ENCODE assay signal across 9 cellular contexts in genomic region chr20:50577175-50578018, GRCh38.
A peak's percentile ranks its signal among the peaks of the same experiment; 100 is the strongest.
DNase-seq lines count a peak whose midpoint lies in the region; TF ChIP-seq lines count a peak whose summit lies in the region.
"Had no signal": no experiment of that assay in that cellular context is flagged by ENCODE, and none has a peak within 500 bp of the region (broad histone marks: within the 10 kb centered on the region; RNA-seq: fewer than 3 reads in every experiment).

No MANE protein-coding gene starts in this region.

- TF ChIP-seq CTCF in chondrocyte (IDR thresholded peaks at IDR 0.05) (no peak), osteoblast (IDR thresholded peaks at IDR 0.05; ENCODE audit: extremely low read depth, low read depth, low read length) (no peak), WERI-Rb-1 (IDR thresholded peaks at IDR 0.05; ENCODE audit: low read depth, low read length) (no peak)

- H3K79me2 ChIP-seq in osteoblast (ENCODE audit: insufficient read depth, low read length), result peaks cover 54% of the 10 kb centered on the region

- H4K20me1 ChIP-seq in osteoblast (ENCODE audit: insufficient read depth, low read length), result peaks cover 41% of the 10 kb centered on the region

- no peak overlapping the region for H2AFZ ChIP-seq in osteoblast (ENCODE audit: low read length)

- no peak overlapping the region for H3K4me2 ChIP-seq in osteoblast (ENCODE audit: insufficient read depth, low read length)

- H3K4me3 ChIP-seq in osteoblast (ENCODE audit: insufficient read depth, low read length) (no peak overlapping the region), WERI-Rb-1 (ENCODE audit: low read depth, low read length) (no peak overlapping the region)

- no peaks in the 10 kb centered on the region for H3K9me3 Mint-ChIP-seq in chondrocyte (ENCODE audit: low read depth)

- no peaks in the 10 kb centered on the region for H3K27me3 ChIP-seq in osteoblast (ENCODE audit: insufficient read depth, low read length)
- no peaks in the 10 kb centered on the region for H3K27me3 ChIP-seq in WERI-Rb-1 (ENCODE audit: insufficient read depth, low read depth, severe bottlenecking)

- H3K27ac Mint-ChIP-seq in chondrocyte (ENCODE audit: unreplicated experiment), result peak overlapping the region; percentile 45

- H3K4me1 ChIP-seq in osteoblast (ENCODE audit: insufficient read depth, low read length), result peaks cover 22% of the 10 kb centered on the region

- H3K9me3 ChIP-seq in osteoblast (ENCODE audit: low read depth, low read length) (no peaks in the 10 kb centered on the region), WERI-Rb-1 (ENCODE audit: severe bottlenecking) (no peaks in the 10 kb centered on the region)

- peaks cover 30% of the 10 kb centered on the region for H3K36me3 Mint-ChIP-seq in chondrocyte (ENCODE audit: low read depth)

- in situ Hi-C loops in G401 (cut with HindIII; ENCODE audit: low sequenced_read_pairs), result no loop called here

- H3K27me3 Mint-ChIP-seq in chondrocyte (ENCODE audit: low read depth), result no peaks in the 10 kb centered on the region

- H3K27ac ChIP-seq in osteoblast (ENCODE audit: low read depth, low read length) (no peak overlapping the region), WERI-Rb-1 (no peak overlapping the region)

- H3K4me3 Mint-ChIP-seq in chondrocyte (ENCODE audit: unreplicated experiment), result no peak overlapping the region

- DNase-seq in G401 (ENCODE audit: low spot score), result peak; percentile 86
- DNase-seq in NCI-H2029 treated with DMSO at 0.1 percent for 48 hours (lab: John Stamatoyannopoulos, UW), result peak; percentile 93
- no peak for DNase-seq in chondrocyte (ENCODE audit: low spot score)
- peak; percentile 47 for DNase-seq in osteoblast (ENCODE audit: insufficient read length, low spot score, missing footprints)
- DNase-seq in AG08396 (ENCODE audit: low spot score), result no peak
- no peak for DNase-seq in WERI-Rb-1
- DNase-seq in NCI-H1436 (lab: John Stamatoyannopoulos, UW), result no peak
- DNase-seq in ecto neural progenitor cell (ENCODE audit: low spot score), result no peak
- DNase-seq: RPMI8226 had no signal

- H3K36me3 ChIP-seq in osteoblast (ENCODE audit: insufficient read depth, low read length), result peaks cover 76% of the 10 kb centered on the region
- H3K36me3 ChIP-seq in WERI-Rb-1, result peaks cover 70% of the 10 kb centered on the region

- peaks cover 13% of the 10 kb centered on the region for H3K4me1 Mint-ChIP-seq in chondrocyte (ENCODE audit: low read depth)

Comparison
In these comparisons a context has a peak if more than half of its experiments do, and no peak if none do; other contexts are left out.
1. DNase-seq: peak in G401 (single experiment), NCI-H2029 treated with DMSO at 0.1 percent for 48 hours (single experiment) and osteoblast (single experiment); none in chondrocyte (single experiment), AG08396 (single experiment), WERI-Rb-1 (single experiment), NCI-H1436 (single experiment) and ecto neural progenitor cell (single experiment).